Comparison of ENCODE assay signal across 8 cellular contexts in the genomic region with DNA sequence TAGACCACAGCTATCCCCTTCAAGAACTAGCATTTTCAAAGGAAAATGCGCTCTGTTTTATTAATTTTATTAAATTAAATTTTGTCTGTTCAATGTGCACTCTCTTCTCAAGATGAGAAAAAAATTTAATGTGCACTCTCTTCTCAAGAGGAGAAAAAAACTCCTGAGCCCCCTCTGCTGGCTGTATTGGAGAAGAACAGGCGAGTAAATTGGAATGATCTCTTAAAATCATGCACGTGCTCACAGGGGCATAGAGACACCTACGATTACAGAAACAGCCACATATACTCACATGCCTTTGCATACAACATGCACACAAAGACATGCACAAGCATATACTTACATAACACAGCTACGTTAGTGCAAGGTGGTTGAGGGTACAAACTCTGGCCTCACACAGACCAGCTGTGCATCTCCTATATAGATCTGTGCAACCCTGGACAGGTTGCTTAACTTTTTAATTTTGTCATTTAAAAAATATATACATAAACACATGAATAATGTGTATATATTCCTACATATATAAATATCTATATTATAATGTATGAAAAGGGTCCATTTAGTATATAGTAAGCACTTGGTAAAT.
DNase-seq lines count a peak whose midpoint lies in the region; ATAC-seq and TF ChIP-seq lines count a peak whose summit lies in the region.

No MANE protein-coding gene starts in this region.

- DNase-seq in left ventricle myocardium inferior = no peak
- no peak for DNase-seq in left ventricle myocardium superior
- peak; percentile 71 to 85 for DNase-seq in HAP-1 (ENCODE audit: low spot score in 2 of 2)
- peak; percentile 1 for DNase-seq in NCI-H345 (lab: John Stamatoyannopoulos, UW)
- peak; percentile 4 to 48 (median 30) for DNase-seq in body of pancreas
- peak; percentile 43 for DNase-seq in left lobe of liver (ENCODE audit: low spot score)
- DNase-seq in transverse colon = peak; percentile 17
- no peak for DNase-seq in amniotic stem cell (lab: John Stamatoyannopoulos, UW)

- in situ Hi-C loops in HAP-1 (cut with MboI; ENCODE audit: low sequenced_read_pairs) = loop anchor here (5.0 kb wide), 1 partner anchor 84 kb away; no protein-coding TSS in a partner anchor
- in situ Hi-C loops in transverse colon (cut with MboI; ENCODE audit: low pct_ligation_motif_present in 1 of 4, low pct_unique_long_range_greater_than_20kb in 1 of 4, low sequenced_read_pairs in 3 of 4) = no loop called here

- intact Hi-C loops in left ventricle myocardium inferior (cut with micrococcal nuclease) (no loop called here), left ventricle myocardium superior (cut with micrococcal nuclease) (no loop called here), body of pancreas (cut with DNase I) (no loop called here), transverse colon (cut with DNase I; ENCODE audit: low total_unique reads) (loop anchor here (10.0 kb wide), 1 partner anchor 87 kb away; no protein-coding TSS in a partner anchor)

- ATAC-seq in left ventricle myocardium superior (no peak), body of pancreas (no peak), left lobe of liver (peak; percentile 78)

- H3K36me3 ChIP-seq in left ventricle myocardium inferior (no peaks in the 10 kb centered on the region), HAP-1 (replicated peaks) (no peaks in the 10 kb centered on the region), body of pancreas (replicated peaks in 1 of 2; ENCODE audit: insufficient read depth in 1 of 2, low read depth in 2 of 2) (no peaks in the 10 kb centered on the region), transverse colon (no peaks in the 10 kb centered on the region)

- 4% methylated on average over 5 of the region's 5 CpGs for WGBS in body of pancreas, 2 donors
- WGBS in transverse colon (ENCODE audit: low coverage in 1 of 2), 2 donors = 0 to 3% methylated on average over 4 to 5 of the region's 5 CpGs

- H3K27ac ChIP-seq in left ventricle myocardium inferior (replicated peaks) = no peak overlapping the region
- H3K27ac ChIP-seq in body of pancreas = no peak overlapping the region
- H3K27ac ChIP-seq in transverse colon = no peak overlapping the region

- no peaks in the 10 kb centered on the region for H3K9me3 ChIP-seq in left ventricle myocardium inferior (replicated peaks)
- no peaks in the 10 kb centered on the region for H3K9me3 ChIP-seq in HAP-1
- no peaks in the 10 kb centered on the region for H3K9me3 ChIP-seq in body of pancreas
- H3K9me3 ChIP-seq in transverse colon = no peaks in the 10 kb centered on the region

- H3K4me1 ChIP-seq in left ventricle myocardium inferior (no peaks in the 10 kb centered on the region), HAP-1 (peaks cover 11% of the 10 kb centered on the region), body of pancreas (no peaks in the 10 kb centered on the region), transverse colon (no peaks in the 10 kb centered on the region)

- TF ChIP-seq POLR2A in body of pancreas (IDR thresholded peaks at IDR 0.05) = no peak
- TF ChIP-seq POLR2A in transverse colon (IDR thresholded peaks at IDR 0.05) = no peak

- H3K27me3 ChIP-seq in left ventricle myocardium inferior (ENCODE audit: low read depth) = no peaks in the 10 kb centered on the region
- H3K27me3 ChIP-seq in HAP-1 (ENCODE audit: low read depth) = no peaks in the 10 kb centered on the region
- H3K27me3 ChIP-seq in body of pancreas = no peaks in the 10 kb centered on the region
- H3K27me3 ChIP-seq in transverse colon = no peaks in the 10 kb centered on the region

- H3K4me3 ChIP-seq in left ventricle myocardium inferior = no peak overlapping the region
- H3K4me3 ChIP-seq in HAP-1 = no peak overlapping the region
- H3K4me3 ChIP-seq in body of pancreas = no peak overlapping the region
- H3K4me3 ChIP-seq in transverse colon = no peak overlapping the region

- peak; percentile 63 for TF ChIP-seq CTCF in left ventricle myocardium inferior (IDR thresholded peaks at IDR 0.05; ENCODE audit: borderline replicate concordance)
- peak in 6 of 7 experiments; percentile 24 to 60 (median 40) for TF ChIP-seq CTCF in body of pancreas (IDR thresholded peaks at IDR 0.05)
- peak in 4 of 5 experiments; percentile 33 to 60 (median 45) for TF ChIP-seq CTCF in transverse colon (IDR thresholded peaks at IDR 0.05)

- TF ChIP-seq EP300 in transverse colon (IDR thresholded peaks at IDR 0.05; ENCODE audit: low read depth) = no peak

Comparison
In these comparisons a context has a peak if more than half of its experiments do, and no peak if none do; other contexts are left out.
1. DNase-seq: peak in HAP-1 (2 of 2), NCI-H345 (single experiment), body of pancreas (4 of 4), left lobe of liver (single experiment) and transverse colon (single experiment); none in left ventricle myocardium inferior (single experiment), left ventricle myocardium superior (single experiment) and amniotic stem cell (single experiment).
2. Peak in every context shown above with its lines, with median percentiles within 50 percentile points of each other: CTCF ChIP-seq.